ENCODE assay signal across 22 cellular contexts in the genomic region with DNA sequence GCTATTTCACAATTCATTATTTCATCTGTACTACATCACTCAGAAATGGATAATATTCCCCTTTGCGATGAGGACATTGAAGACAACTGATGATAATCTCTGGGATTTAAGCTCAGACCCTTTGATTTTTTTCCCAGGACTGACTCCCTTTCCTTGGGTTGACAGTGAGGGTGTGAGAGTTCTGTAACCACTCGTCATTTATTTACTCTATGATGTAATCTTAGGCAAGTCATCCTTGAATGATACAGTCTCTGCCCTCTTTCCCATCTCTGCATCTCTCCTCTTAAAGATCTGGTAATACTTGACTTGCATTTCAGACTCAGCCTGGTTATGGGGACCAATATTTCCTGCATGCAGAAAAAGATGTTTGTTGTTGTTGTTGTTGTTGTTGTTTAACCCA.
"Had no signal": no experiment of that assay in that cellular context is flagged by ENCODE, and none has a peak within 500 bp of the region (broad histone marks: within the 10 kb centered on the region; RNA-seq: fewer than 3 reads in every experiment).

No MANE protein-coding gene starts in this region.

- FAIRE-seq: endothelial cell of umbilical vein had no signal

- H3K36me3 ChIP-seq: brain microvascular endothelial cell, gastrocnemius medialis, heart right ventricle, ovary, stomach, thoracic aorta, upper lobe of right lung had no signal

- H3K27ac ChIP-seq: brain microvascular endothelial cell, gastrocnemius medialis, heart right ventricle, ovary, stomach, thoracic aorta, upper lobe of right lung had no signal

- H3K4me1 ChIP-seq: gastrocnemius medialis, stomach, upper lobe of right lung had no signal

- DNase-seq: activated CD4-positive, alpha-beta T cell treated with anti-CD3 and anti-CD28 coated beads for 4 hours; activated CD8-positive, alpha-beta T cell treated with anti-CD3 and anti-CD28 coated beads for 36 hours; activated gamma-delta T cell treated with Interleukin-2 at 50 U/mL for 16 hours; activated T-cell treated with anti-CD3 and anti-CD28 coated beads, Interleukin-2, amount 50 U/mL, for 72 hours; amygdala; brain microvascular endothelial cell; cerebellar nuclear complex; effector CD8-positive, alpha-beta T cell; gastrocnemius medialis; heart right ventricle; mucosa of descending colon; naive thymus-derived CD4-positive, alpha-beta T cell; ovary; stimulated activated CD4-positive, alpha-beta T cell treated with anti-CD3 and anti-CD28 coated beads, Interleukin-12 subunit alpha, Interleukin-12 subunit beta, amount 100 ng/mL, for 4 hours; stimulated activated CD4-positive, alpha-beta T cell treated with anti-CD3 and anti-CD28 coated beads, Interleukin-2, amount 100 ng/mL, for 24 hours; stomach; T-helper 2 cell; upper lobe of right lung had no signal

- H3K4me3 ChIP-seq: gastrocnemius medialis, heart right ventricle, lung, mucosa of descending colon, ovary, stomach, thoracic aorta, upper lobe of right lung had no signal

- H3K27me3 ChIP-seq: brain microvascular endothelial cell, gastrocnemius medialis, heart right ventricle, ovary, stomach, upper lobe of right lung had no signal

- ATAC-seq: activated CD8-positive, alpha-beta T cell treated with anti-CD3 and anti-CD28 coated beads for 36 hours; activated T-cell treated with anti-CD3 and anti-CD28 coated beads, Interleukin-2, amount 50 U/mL, for 72 hours; gastrocnemius medialis; heart right ventricle; mucosa of descending colon; naive thymus-derived CD4-positive, alpha-beta T cell; upper lobe of right lung; WTC11 had no signal

- H3K9me3 ChIP-seq: gastrocnemius medialis, ovary, thoracic aorta, upper lobe of right lung had no signal
